Comparison of ENCODE assay signal across 1 cellular context in genomic region chr12:103929051-103929908, GRCh38.
TF ChIP-seq lines count a peak whose summit lies in the region.

No MANE protein-coding gene starts in this region.

TF ChIP-seq in HepG2, 621 proteins besides CTCF, POLR2A, EP300 and RAD21 (continues in another document):
- peak; percentile 45 for TF ChIP-seq IRF2 (CRISPR knock-in tag; IDR thresholded peaks at IDR 0.05)
- TF ChIP-seq SIX1 (CRISPR knock-in tag; IDR thresholded peaks at IDR 0.05; ENCODE audit: borderline replicate concordance) = 0 out of 2 replicates have a peak, but pooled peaks have one; percentile 18
- TF ChIP-seq RNF2 (conservative IDR thresholded peaks at IDR 0.05; ENCODE audit: low read depth) = 0 out of 2 replicates have a peak, but pooled peaks have one; percentile 30
- TF ChIP-seq ZNF33B (CRISPR knock-in tag; IDR thresholded peaks at IDR 0.05) = no peak
- TF ChIP-seq MAFF (IDR thresholded peaks at IDR 0.05; ENCODE audit: low read depth, low read length) = no peak
- no peak for TF ChIP-seq MTF1 (CRISPR knock-in tag; IDR thresholded peaks at IDR 0.05)
- no peak for TF ChIP-seq POGZ (CRISPR knock-in tag; IDR thresholded peaks at IDR 0.05)
- TF ChIP-seq ZFYVE20 (CRISPR knock-in tag; IDR thresholded peaks at IDR 0.05; ENCODE audit: borderline replicate concordance, low read depth) = no peak
- peak; percentile 81 for TF ChIP-seq SRSF1 (optimal IDR thresholded peaks at IDR 0.05; ENCODE audit: low read depth, low read length)
- no peak for TF ChIP-seq GATA4 (IDR thresholded peaks at IDR 0.05; ENCODE audit: borderline replicate concordance, low read depth)
- TF ChIP-seq ZBTB3 (CRISPR knock-in tag; IDR thresholded peaks at IDR 0.05; ENCODE audit: borderline replicate concordance, low read depth) = 0 out of 2 replicates have a peak, but pooled peaks have one; percentile 69
- TF ChIP-seq PAWR (CRISPR knock-in tag; IDR thresholded peaks at IDR 0.05; ENCODE audit: borderline replicate concordance) = 0 out of 2 replicates have a peak, but pooled peaks have one; percentile 45
- TF ChIP-seq ZNF180 (CRISPR knock-in tag; IDR thresholded peaks at IDR 0.05; ENCODE audit: borderline replicate concordance, low read depth) = no peak
- TF ChIP-seq NKX3-1 (CRISPR knock-in tag; IDR thresholded peaks at IDR 0.05) = peak; percentile 74; the same call in 1 of the 2 replicates
- peak; percentile 86 for TF ChIP-seq HIVEP1 (CRISPR knock-in tag; IDR thresholded peaks at IDR 0.05)
- TF ChIP-seq CCDC6 (CRISPR knock-in tag; IDR thresholded peaks at IDR 0.05) = no peak
- TF ChIP-seq SAP130 (CRISPR knock-in tag; IDR thresholded peaks at IDR 0.05; ENCODE audit: low read depth) = peak; percentile 66
- TF ChIP-seq FOSL1 (CRISPR knock-in tag; IDR thresholded peaks at IDR 0.05; ENCODE audit: borderline replicate concordance) = no peak
- no peak for TF ChIP-seq ZNF670 (CRISPR knock-in tag; IDR thresholded peaks at IDR 0.05; ENCODE audit: borderline replicate concordance)
- no peak for TF ChIP-seq AHR (CRISPR knock-in tag; IDR thresholded peaks at IDR 0.05)
- TF ChIP-seq ZNF609 (CRISPR knock-in tag; IDR thresholded peaks at IDR 0.05; ENCODE audit: borderline replicate concordance) = 0 out of 2 replicates have a peak, but pooled peaks have one; percentile 41
- TF ChIP-seq ZBTB10 (CRISPR knock-in tag; IDR thresholded peaks at IDR 0.05; ENCODE audit: borderline replicate concordance) = peak; percentile 74; the same call in 1 of the 2 replicates
- peak; percentile 17; the same call in 1 of the 2 replicates for TF ChIP-seq RARA (CRISPR knock-in tag; IDR thresholded peaks at IDR 0.05)
- TF ChIP-seq MAZ (IDR thresholded peaks at IDR 0.05; ENCODE audit: borderline replicate concordance, low read depth, low read length) = no peak
- no peak for TF ChIP-seq MAZ (CRISPR knock-in tag; IDR thresholded peaks at IDR 0.05; ENCODE audit: low read depth)
- TF ChIP-seq ASH2L (IDR thresholded peaks at IDR 0.05; ENCODE audit: insufficient read length, low read depth, low read length) = peak; percentile 55
- TF ChIP-seq CBX1 (IDR thresholded peaks at IDR 0.05; ENCODE audit: low read depth) = no peak
- no peak for TF ChIP-seq SOX13 (IDR thresholded peaks at IDR 0.05)
- 0 out of 4 replicates have a peak, but pooled peaks of 1 of the 2 experiments have one; percentile 6 for TF ChIP-seq SOX13 (CRISPR knock-in tag; conservative IDR thresholded peaks at IDR 0.05 in 1 of 2, IDR thresholded peaks at IDR 0.05 in 1 of 2)
- peak; percentile 16; the same call in 1 of the 2 replicates for TF ChIP-seq MYPOP (CRISPR knock-in tag; IDR thresholded peaks at IDR 0.05)
- TF ChIP-seq ZSCAN22 (CRISPR knock-in tag; IDR thresholded peaks at IDR 0.05) = 0 out of 2 replicates have a peak, but pooled peaks have one; percentile 52
- TF ChIP-seq TGIF2 (CRISPR knock-in tag; IDR thresholded peaks at IDR 0.05) = 0 out of 2 replicates have a peak, but pooled peaks have one; percentile 27
- TF ChIP-seq REPIN1 (CRISPR knock-in tag; IDR thresholded peaks at IDR 0.05; ENCODE audit: borderline replicate concordance, low read depth) = no peak
- TF ChIP-seq ZNF354B (CRISPR knock-in tag; IDR thresholded peaks at IDR 0.05) = no peak
- no peak for TF ChIP-seq PREB (CRISPR knock-in tag; IDR thresholded peaks at IDR 0.05)
- no peak for TF ChIP-seq ZFP36 (IDR thresholded peaks at IDR 0.05; ENCODE audit: borderline replicate concordance, low read depth, low read length, partially characterized antibody)
- TF ChIP-seq ZNF687 (CRISPR knock-in tag; IDR thresholded peaks at IDR 0.05) = peak; percentile 78
- peak; percentile 41; the same call in 1 of the 2 replicates for TF ChIP-seq NFE2L1 (CRISPR knock-in tag; IDR thresholded peaks at IDR 0.05; ENCODE audit: borderline replicate concordance)
- TF ChIP-seq NAIF1 (CRISPR knock-in tag; IDR thresholded peaks at IDR 0.05; ENCODE audit: borderline replicate concordance) = peak; percentile 94
- no peak for TF ChIP-seq NONO (IDR thresholded peaks at IDR 0.05)
- TF ChIP-seq NONO (CRISPR knock-in tag; conservative IDR thresholded peaks at IDR 0.05) = peak; percentile 29; the same call in 1 of the 2 replicates
- TF ChIP-seq ZNF264 (CRISPR knock-in tag; IDR thresholded peaks at IDR 0.05) = 0 out of 2 replicates have a peak, but pooled peaks have one; percentile 30
- TF ChIP-seq ZNF576 (CRISPR knock-in tag; IDR thresholded peaks at IDR 0.05) = no peak
- TF ChIP-seq MAX (IDR thresholded peaks at IDR 0.05) = peak; percentile 61
- TF ChIP-seq NFIC (IDR thresholded peaks at IDR 0.05; ENCODE audit: low read length) = 0 out of 2 replicates have a peak, but pooled peaks have one; percentile 15
- peak; percentile 46; the same call in 1 of the 2 replicates for TF ChIP-seq TFE3 (CRISPR knock-in tag; IDR thresholded peaks at IDR 0.05)
- TF ChIP-seq CREBL2 (CRISPR knock-in tag; IDR thresholded peaks at IDR 0.05; ENCODE audit: borderline replicate concordance) = peak; percentile 91; the same call in 1 of the 2 replicates
- 0 out of 2 replicates have a peak, but pooled peaks have one; percentile 17 for TF ChIP-seq MEIS1 (CRISPR knock-in tag; IDR thresholded peaks at IDR 0.05; ENCODE audit: borderline replicate concordance)
- TF ChIP-seq HDAC1 (CRISPR knock-in tag; IDR thresholded peaks at IDR 0.05) = no peak; the same call in 1 of the 2 replicates
- no peak for TF ChIP-seq ZNF451 (CRISPR knock-in tag; IDR thresholded peaks at IDR 0.05)
- TF ChIP-seq NR2F2 (IDR thresholded peaks at IDR 0.05; ENCODE audit: borderline replicate concordance, low read depth) = peak; percentile 14; the same call in 1 of the 2 replicates
- TF ChIP-seq SNRNP70 (IDR thresholded peaks at IDR 0.05; ENCODE audit: low read depth, low read length) = no peak
- no peak for TF ChIP-seq HMG20B (CRISPR knock-in tag; conservative IDR thresholded peaks at IDR 0.05)
- peak; percentile 27; the same call in 1 of the 2 replicates for TF ChIP-seq ELF1 (CRISPR knock-in tag; IDR thresholded peaks at IDR 0.05)
